In the genomic region with DNA sequence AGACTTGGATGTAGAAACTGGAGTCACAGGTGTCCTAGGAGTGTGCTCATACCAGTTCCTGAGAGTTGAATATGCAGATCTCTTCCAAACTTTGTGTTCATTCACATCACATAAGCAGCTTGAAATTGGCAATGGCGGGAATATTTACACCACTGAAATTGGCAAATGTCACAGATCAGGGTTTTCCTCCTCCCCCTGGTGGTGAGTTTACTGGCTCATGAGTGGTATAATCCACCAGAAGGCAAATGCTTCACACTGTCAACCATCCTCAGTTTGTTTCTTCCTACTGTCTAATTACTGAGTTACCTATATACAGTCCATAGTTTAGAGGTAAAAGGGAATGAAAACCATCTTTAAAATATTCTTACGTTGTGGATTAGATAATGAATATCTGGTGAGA, we compare ENCODE assay signal across 8 cellular contexts.
DNase-seq lines count a peak whose midpoint lies in the region; ATAC-seq and TF ChIP-seq lines count a peak whose summit lies in the region.

No MANE protein-coding gene starts in this region.

- H3K9ac ChIP-seq in PC-3 (ENCODE audit: low read length): no peak overlapping the region

- H3F3A ChIP-seq in PC-3 (ENCODE audit: low read length, unreplicated experiment): no peaks in the 10 kb centered on the region

- POLR2A ChIA-PET in GM10248 (lab: Yijun Ruan, JAX) (no interaction called here), PC-3 (lab: Charles Lee; ENCODE audit: unreplicated experiment) (interaction anchor here (0.6 kb wide), 1 partner anchor 231 kb away, joined by 4 read pairs; no protein-coding TSS in a partner anchor)

- H3K4me3 ChIP-seq in PC-3 (ENCODE audit: low read length) (no peak overlapping the region), fibroblast of villous mesenchyme (ENCODE audit: low read depth, low read length) (no peak overlapping the region)

- TF ChIP-seq CTCF in GM10248 (IDR thresholded peaks at IDR 0.05; ENCODE audit: control extremely low read depth, extremely low read depth, low read depth, missing control alignments) (peak; percentile 21), PC-3 (conservative IDR thresholded peaks at IDR 0.05; ENCODE audit: low read depth, low read length) (peak; percentile 35; the same call in 1 of the 2 replicates), fibroblast of villous mesenchyme (IDR thresholded peaks at IDR 0.05; ENCODE audit: insufficient read depth, low read depth, low read length) (peak; percentile 26)

- CTCF ChIA-PET in GM10248 (lab: Yijun Ruan, JAX): interaction anchor here (1.0 to 2.2 kb wide), 2 partner anchors 15 to 427 kb away, joined by 3 to 12 read pairs; no protein-coding TSS in a partner anchor
- CTCF ChIA-PET in PC-3 (lab: Charles Lee): no interaction called here

- H3K27ac ChIP-seq in PC-3 (ENCODE audit: low read length): no peak overlapping the region

- BruUV-seq in PC-3 (replicated peaks; lab: Mats Ljungman, UMichigan): no TSS peak

- no peaks in the 10 kb centered on the region for H3K36me3 ChIP-seq in PC-3 (ENCODE audit: low read depth, low read length)

- H3K4me2 ChIP-seq in PC-3 (ENCODE audit: low read length): no peak overlapping the region

- H3K79me2 ChIP-seq in PC-3 (ENCODE audit: low read length): no peaks in the 10 kb centered on the region

- no peaks in the 10 kb centered on the region for H3K27me3 ChIP-seq in PC-3 (ENCODE audit: low read length)

- H3K4me1 ChIP-seq in PC-3 (ENCODE audit: insufficient read depth, low read length): peaks cover 20% of the 10 kb centered on the region

- intact Hi-C loops in PC-3 (cut with micrococcal nuclease): no loop called here

- DNase-seq in GM10248 (ENCODE audit: extremely low spot score): peak; percentile 7
- DNase-seq in PC-3: no peak
- no peak for DNase-seq in fibroblast of villous mesenchyme (ENCODE audit: low read depth)
- no peak for DNase-seq in GM03348 (ENCODE audit: low spot score)
- DNase-seq in effector CD4-positive, alpha-beta T cell: no peak
- DNase-seq in SIG-M5 (lab: John Stamatoyannopoulos, UW): no peak

- no peak overlapping the region for H2AFZ ChIP-seq in PC-3 (ENCODE audit: low read length)

- no peaks in the 10 kb centered on the region for H3K9me3 ChIP-seq in PC-3 (ENCODE audit: low read length)

- H4K20me1 ChIP-seq in PC-3 (ENCODE audit: low read length): no peaks in the 10 kb centered on the region

- peak; percentile 35 for ATAC-seq in GM21529 (IDR thresholded peaks at IDR 0.05; ENCODE audit: unreplicated experiment)
- ATAC-seq in PC-3: no peak
- no peak for ATAC-seq in HG03457 (IDR thresholded peaks at IDR 0.05; ENCODE audit: unreplicated experiment)

- H3K9me2 ChIP-seq in PC-3 (replicated peaks; ENCODE audit: low read length): no peaks in the 10 kb centered on the region
